9 cellular contexts compared by ENCODE assay signal in the genomic region with DNA sequence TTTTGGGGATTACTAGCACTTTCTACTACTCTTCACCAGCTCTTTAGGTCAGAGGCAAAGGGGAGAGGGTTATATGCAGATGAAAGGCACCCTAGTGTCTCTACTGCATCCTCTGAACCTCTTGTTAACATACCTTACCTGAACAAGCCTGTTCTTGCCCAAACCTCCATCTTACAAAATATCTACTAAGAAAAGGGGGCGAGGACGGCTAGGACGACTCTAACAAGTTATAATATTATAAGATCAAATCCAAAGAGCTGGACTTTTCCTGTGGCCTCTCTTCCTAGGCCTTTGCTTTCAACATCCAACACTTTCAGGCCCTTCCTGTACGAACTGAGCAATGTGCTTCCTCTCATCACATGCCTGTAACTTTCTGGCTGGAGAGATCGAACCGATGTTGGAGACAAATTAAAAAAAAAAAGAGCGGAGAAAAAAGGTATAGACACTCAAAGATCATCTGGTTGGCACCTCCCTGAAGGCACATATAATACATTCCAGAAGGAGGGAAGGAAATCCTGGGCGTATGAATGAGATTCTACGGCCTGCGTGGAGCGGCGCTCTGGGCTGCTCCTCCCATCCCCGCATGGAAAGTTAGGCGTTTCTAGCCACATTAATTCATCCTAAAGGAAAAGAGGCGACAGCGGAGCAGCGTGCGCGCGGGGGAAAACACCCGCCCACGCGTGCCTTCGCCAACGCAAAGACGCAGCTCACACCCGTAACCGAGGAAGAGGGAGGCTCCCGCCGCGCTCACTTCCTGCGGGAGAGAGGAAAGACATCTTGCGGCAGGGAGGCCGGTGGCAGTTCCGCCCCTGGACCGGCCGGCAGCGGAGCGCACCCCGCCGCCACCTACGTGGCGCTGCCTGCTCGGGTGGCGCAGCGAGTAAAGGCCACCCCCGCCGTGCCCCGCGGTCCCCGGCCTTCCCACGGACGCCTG. TPM values are rescaled to one million over a fixed set of nuclear protein-coding genes. Genes with fewer than 3 reads are reported as not detected.
DNase-seq lines count a peak whose midpoint lies in the region; ATAC-seq and TF ChIP-seq lines count a peak whose summit lies in the region.
"Had no signal": no experiment of that assay in that cellular context is flagged by ENCODE, and none has a peak within 500 bp of the region (broad histone marks: within the 10 kb centered on the region; RNA-seq: fewer than 3 reads in every experiment).

No MANE protein-coding gene starts in this region.

- WGBS in heart right ventricle, 2 donors, result 2 to 3% methylated on average over 48 to 53 of the region's 53 CpGs
- 2 to 9% methylated on average over 12 to 51 of the region's 53 CpGs for WGBS in transverse colon (ENCODE audit: low coverage in 1 of 2), 2 donors

- H3K9me3 ChIP-seq in heart right ventricle (no peaks in the 10 kb centered on the region), transverse colon (no peaks in the 10 kb centered on the region)

- H3K4me1 ChIP-seq in heart right ventricle (peaks cover 0 to 49% (median 35%) of the 10 kb centered on the region in 9 donors), transverse colon (peaks cover 9 to 23% (median 16%) of the 10 kb centered on the region in 4 donors)
- H3K4me1 ChIP-seq: BLaER1 treated with 17β-estradiol and CSF1 and Interleukin-3, amounts not matched to agents 10 nM and 100 nM had no signal

- TF ChIP-seq CTCF in heart right ventricle (IDR thresholded peaks at IDR 0.05), result no peak
- TF ChIP-seq CTCF in transverse colon (IDR thresholded peaks at IDR 0.05), result no peak

- H3K27me3 ChIP-seq in heart right ventricle (peaks cover 0 to 29% (median 0%) of the 10 kb centered on the region in 7 donors), transverse colon (no peaks in the 10 kb centered on the region)
- H3K27me3 ChIP-seq: BLaER1 treated with 17β-estradiol and CSF1 and Interleukin-3, amounts not matched to agents 10 nM and 100 nM had no signal

- DNase-seq in NCI-H1436 (lab: John Stamatoyannopoulos, UW), result peak; percentile 2
- no peak for DNase-seq in NCI-H1436 treated with DMSO at 0.1 percent for 48 hours (lab: John Stamatoyannopoulos, UW)
- peak; percentile 84 for DNase-seq in RKO (ENCODE audit: low spot score)
- peak in 48 of 56 donors; percentile 1 to 67 (median 34) for DNase-seq in amygdala (lab: John Stamatoyannopoulos, UW)
- DNase-seq in heart right ventricle, result peak; percentile 78 to 80
- peak; percentile 54 for DNase-seq in occipital lobe (lab: John Stamatoyannopoulos, UW)
- DNase-seq in transverse colon, result peak; percentile 73
- no peak for DNase-seq in DMS79 (lab: John Stamatoyannopoulos, UW)

- H3K36me3 ChIP-seq in heart right ventricle (no peaks in the 10 kb centered on the region), transverse colon (no peaks in the 10 kb centered on the region)
- H3K36me3 ChIP-seq: BLaER1 treated with 17β-estradiol and CSF1 and Interleukin-3, amounts not matched to agents 10 nM and 100 nM had no signal

- no peak for TF ChIP-seq EP300 in transverse colon (IDR thresholded peaks at IDR 0.05; ENCODE audit: low read depth)

- peak; percentile 82 to 91 (median 88) for ATAC-seq in heart right ventricle

- intact Hi-C loops in heart right ventricle (cut with DNase I), result loop anchor here in 8 of 10 donors (5.0 to 10.0 kb wide), 7 partner anchors 133 to 207 kb away; partner anchors contain the start of gene NDNF (in 3 of the 8)
- intact Hi-C loops in transverse colon (cut with DNase I; ENCODE audit: low total_unique reads), result no loop called here

- H3K27ac ChIP-seq in heart right ventricle (peak overlapping the region; percentile 93 to 99 (median 96)), transverse colon (peak overlapping the region; percentile 87 to 97 (median 92))
- H3K27ac ChIP-seq: BLaER1 treated with 17β-estradiol and CSF1 and Interleukin-3, amounts not matched to agents 10 nM and 100 nM had no signal

- peak; percentile 51 for TF ChIP-seq POLR2A in transverse colon (IDR thresholded peaks at IDR 0.05)

- H3K4me3 ChIP-seq in heart right ventricle (peak overlapping the region; percentile 52 to 82 (median 80)), transverse colon (peak overlapping the region; percentile 37 to 82 (median 72))
- H3K4me3 ChIP-seq: BLaER1 treated with 17β-estradiol and CSF1 and Interleukin-3, amounts not matched to agents 10 nM and 100 nM had no signal

- in situ Hi-C loops in transverse colon (cut with MboI; ENCODE audit: low pct_ligation_motif_present in 1 of 4, low pct_unique_long_range_greater_than_20kb in 1 of 4, low sequenced_read_pairs in 3 of 4), result no loop called here

RNA-seq across cellular contexts. Expression of gene PRDM5, which starts 0.8 kb away (rescaled TPM):
- total RNA-seq in heart right ventricle (10 to 100 TPM in 6 of 10 donors, 1 to 10 TPM in 4; 6.4 to 20.5 (median 15.2) TPM), occipital lobe (17.2 TPM), transverse colon (1 to 10 TPM; 3.8 to 7.9 (median 6.9) TPM)
- polyA plus RNA-seq in heart right ventricle, result 1 to 10 TPM; 1.5 to 2.4 TPM

Comparison
In these comparisons a context has a peak if more than half of its experiments do, and no peak if none do; other contexts are left out.
1. DNase-seq: peak in NCI-H1436 (single experiment), RKO (single experiment), amygdala (48 of 56), heart right ventricle (2 of 2), occipital lobe (single experiment) and transverse colon (single experiment); none in NCI-H1436 treated with DMSO at 0.1 percent for 48 hours (single experiment) and DMS79 (single experiment).